Comparison of ENCODE assay signal across 23 cellular contexts in genomic region chr2:46458763-46459505, GRCh38. TPM values are rescaled to one million over a fixed set of nuclear protein-coding genes. Genes with fewer than 3 reads are reported as not detected.
DNase-seq lines count a peak whose midpoint lies in the region; ATAC-seq and TF ChIP-seq lines count a peak whose summit lies in the region.
"Had no signal": no experiment of that assay in that cellular context is flagged by ENCODE, and none has a peak within 500 bp of the region (broad histone marks: within the 10 kb centered on the region; RNA-seq: fewer than 3 reads in every experiment).

No MANE protein-coding gene starts in this region.

- no peak overlapping the region for H3K9ac ChIP-seq in liver (ENCODE audit: low read depth in 1 of 2, low read length in 2 of 2)

- no peak overlapping the region for H3K4me3 Mint-ChIP-seq in stimulated activated effector memory CD8-positive, alpha-beta T cell treated with anti-CD3 and anti-CD28 coated beads, Interleukin-12 subunit alpha, Interleukin-12 subunit beta, amount 100 ng/mL, for 72 hours
- no peak overlapping the region for H3K4me3 Mint-ChIP-seq in GM23338
- no peak overlapping the region for H3K4me3 Mint-ChIP-seq in activated T-helper 17 cell treated with anti-CD3 and anti-CD28 coated beads, Interleukin-2, amount 50 U/mL, for 72 hours
- H3K4me3 Mint-ChIP-seq: CD4-positive, alpha-beta memory T cell had no signal

- 73% methylated on average over 9 of the region's 9 CpGs for WGBS in liver

- no peaks in the 10 kb centered on the region for H3K27me3 Mint-ChIP-seq in GM23338 (ENCODE audit: insufficient read depth, low read depth, poor library complexity)
- H3K27me3 Mint-ChIP-seq in activated T-helper 17 cell treated with anti-CD3 and anti-CD28 coated beads, Interleukin-2, amount 50 U/mL, for 72 hours = no peaks in the 10 kb centered on the region

- peak in 1 of 2 donors; percentile 26 for TF ChIP-seq RAD21 in liver (IDR thresholded peaks at IDR 0.05)

- peak overlapping the region; percentile 10 for H3K27ac Mint-ChIP-seq in stimulated activated effector memory CD8-positive, alpha-beta T cell treated with anti-CD3 and anti-CD28 coated beads, Interleukin-12 subunit alpha, Interleukin-12 subunit beta, amount 100 ng/mL, for 72 hours
- no peak overlapping the region for H3K27ac Mint-ChIP-seq in GM23338
- H3K27ac Mint-ChIP-seq in activated T-helper 17 cell treated with anti-CD3 and anti-CD28 coated beads, Interleukin-2, amount 50 U/mL, for 72 hours = no peak overlapping the region

- H3K9me3 Mint-ChIP-seq in stimulated activated effector memory CD8-positive, alpha-beta T cell treated with anti-CD3 and anti-CD28 coated beads, Interleukin-12 subunit alpha, Interleukin-12 subunit beta, amount 100 ng/mL, for 72 hours = no peaks in the 10 kb centered on the region
- no peaks in the 10 kb centered on the region for H3K9me3 Mint-ChIP-seq in GM23338
- no peaks in the 10 kb centered on the region for H3K9me3 Mint-ChIP-seq in activated T-helper 17 cell treated with anti-CD3 and anti-CD28 coated beads, Interleukin-2, amount 50 U/mL, for 72 hours

- H3K79me2 ChIP-seq in GM23338 (replicated peaks; ENCODE audit: insufficient read depth) = no peaks in the 10 kb centered on the region

- no peaks in the 10 kb centered on the region for H3K36me3 ChIP-seq in KOPT-K1 (ENCODE audit: insufficient read depth, low read length)
- no peaks in the 10 kb centered on the region for H3K36me3 ChIP-seq in liver (ENCODE audit: control insufficient read depth in 4 of 4, insufficient read depth in 3 of 4, low read depth in 1 of 4, low read length in 3 of 4)
- H3K36me3 ChIP-seq in GM23338 (ENCODE audit: insufficient read depth) = no peaks in the 10 kb centered on the region
- H3K36me3 ChIP-seq: BE2C, HAP-1 had no signal

- H3K27ac ChIP-seq in KOPT-K1 (ENCODE audit: low read depth, low read length, poor library complexity, severe bottlenecking) (peak overlapping the region; percentile 8), dorsolateral prefrontal cortex (peak overlapping the region in 52 of 59 donors; percentile 71 to 97 (median 90)), liver (ENCODE audit: low read depth in 1 of 2, low read length in 2 of 2) (peak overlapping the region in 1 of 2 donors; percentile 13), GM23338 (ENCODE audit: low read depth) (no peak overlapping the region)
- H3K27ac ChIP-seq: HL-60 had no signal

- no peak for ATAC-seq in stimulated activated effector memory CD8-positive, alpha-beta T cell treated with anti-CD3 and anti-CD28 coated beads, Interleukin-12 subunit alpha, Interleukin-12 subunit beta, amount 100 ng/mL, for 72 hours
- no peak for ATAC-seq in GM23338
- ATAC-seq in activated T-helper 17 cell treated with anti-CD3 and anti-CD28 coated beads, Interleukin-2, amount 50 U/mL, for 72 hours (replicated peaks) = no peak
- ATAC-seq: Right ventricle myocardium inferior had no signal

- H4K20me1 ChIP-seq in GM23338 (replicated peaks; ENCODE audit: insufficient read depth) = no peaks in the 10 kb centered on the region

- H3K4me2 ChIP-seq in GM23338 = no peak overlapping the region

- TF ChIP-seq CTCF in dorsolateral prefrontal cortex (IDR thresholded peaks at IDR 0.05 in 54 of 56, conservative IDR thresholded peaks at IDR 0.05 in 2 of 56; ENCODE audit: low read depth in 1 of 56, partially characterized antibody in 56 of 56) (no peak), liver (IDR thresholded peaks at IDR 0.05; ENCODE audit: low read depth, low read length, missing input control) (no peak), GM23338 (conservative IDR thresholded peaks at IDR 0.05; ENCODE audit: low read depth in 2 of 2) (no peak)

- no peaks in the 10 kb centered on the region for H3K36me3 Mint-ChIP-seq in stimulated activated effector memory CD8-positive, alpha-beta T cell treated with anti-CD3 and anti-CD28 coated beads, Interleukin-12 subunit alpha, Interleukin-12 subunit beta, amount 100 ng/mL, for 72 hours
- H3K36me3 Mint-ChIP-seq in GM23338 (ENCODE audit: low read depth) = no peaks in the 10 kb centered on the region
- H3K36me3 Mint-ChIP-seq in activated T-helper 17 cell treated with anti-CD3 and anti-CD28 coated beads, Interleukin-2, amount 50 U/mL, for 72 hours (ENCODE audit: low read depth) = no peaks in the 10 kb centered on the region
- H3K36me3 Mint-ChIP-seq: CD4-positive, alpha-beta memory T cell had no signal

- H3K27me3 ChIP-seq in dorsolateral prefrontal cortex (no peaks in the 10 kb centered on the region), liver (ENCODE audit: control insufficient read depth in 4 of 4, insufficient read depth in 4 of 4, low read length in 3 of 4) (no peaks in the 10 kb centered on the region), GM23338 (ENCODE audit: insufficient read depth) (no peaks in the 10 kb centered on the region)
- H3K27me3 ChIP-seq: BE2C had no signal

- DNase-seq in dorsolateral prefrontal cortex (no peak), GM23338 (ENCODE audit: low spot score) (no peak), HuH-7 (ENCODE audit: low spot score) (no peak)
- DNase-seq in stimulated activated effector memory CD8-positive, alpha-beta T cell treated with anti-CD3 and anti-CD28 coated beads, Interleukin-12 subunit alpha, Interleukin-12 subunit beta, amount 100 ng/mL, for 72 hours (ENCODE audit: low spot score in 2 of 2) = no peak
- DNase-seq in stimulated activated naive CD4-positive, alpha-beta T cell treated with Interleukin-2 at 50 U/mL for 16 hours (lab: John Stamatoyannopoulos, UW) = no peak
- DNase-seq: BE2C; CD4-positive, alpha-beta memory T cell; DMS153; GDM1; NCI-H1092 treated with DMSO at 0.1 percent for 48 hours; NCI-H2081; NCI-H510A; NCI-H748 treated with DMSO at 0.1 percent for 48 hours; NK-92 treated with Interleukin-12 subunit alpha and Interleukin-12 subunit beta, amount 100 ng/mL, for 24 hours had no signal

- H2AFZ ChIP-seq in GM23338 = no peak overlapping the region; the same call in 1 of the 2 replicates

- no peaks in the 10 kb centered on the region for H3F3A ChIP-seq in GM23338 (replicated peaks; ENCODE audit: low read depth)

- H3K4me1 ChIP-seq in liver (ENCODE audit: control insufficient read depth in 4 of 4, insufficient read depth in 4 of 4, low read length in 3 of 4) (peaks cover 0 to 10% (median 6%) of the 10 kb centered on the region in 4 donors), GM23338 (ENCODE audit: insufficient read depth) (no peaks in the 10 kb centered on the region)
- H3K4me1 ChIP-seq: HAP-1 had no signal

- peaks cover 24% of the 10 kb centered on the region for H3K4me1 Mint-ChIP-seq in stimulated activated effector memory CD8-positive, alpha-beta T cell treated with anti-CD3 and anti-CD28 coated beads, Interleukin-12 subunit alpha, Interleukin-12 subunit beta, amount 100 ng/mL, for 72 hours
- H3K4me1 Mint-ChIP-seq in GM23338 = peaks cover 2% of the 10 kb centered on the region; the same call in 2 of the 3 replicates
- H3K4me1 Mint-ChIP-seq in activated T-helper 17 cell treated with anti-CD3 and anti-CD28 coated beads, Interleukin-2, amount 50 U/mL, for 72 hours = peaks cover 6% of the 10 kb centered on the region

- intact Hi-C loops in dorsolateral prefrontal cortex (cut with DNase I) = loop anchor here in 1 of 2 donors (5.0 kb wide), 1 partner anchor 82 kb away; no protein-coding TSS in a partner anchor

- H3K4me3 ChIP-seq in dorsolateral prefrontal cortex (no peak overlapping the region), liver (ENCODE audit: low read depth in 1 of 3, low read length in 3 of 3) (no peak overlapping the region), GM23338 (no peak overlapping the region)
- H3K4me3 ChIP-seq: HAP-1 had no signal

- 0 out of 2 replicates have a peak, but pooled peaks cover 6% of the 10 kb centered on the region for H3K9me2 ChIP-seq in GM23338 (ENCODE audit: insufficient read depth)

- no peaks in the 10 kb centered on the region for H3K9me3 ChIP-seq in KOPT-K1 (ENCODE audit: insufficient read depth, low read length, poor library complexity, severe bottlenecking)
- H3K9me3 ChIP-seq in liver (ENCODE audit: control insufficient read depth in 4 of 4, low read length in 3 of 4) = no peaks in the 10 kb centered on the region
- H3K9me3 ChIP-seq: BE2C, HAP-1 had no signal

TF ChIP-seq in liver, 16 proteins besides CTCF, POLR2A, EP300 and RAD21:
- no peak for TF ChIP-seq MAX (IDR thresholded peaks at IDR 0.05)
- TF ChIP-seq EGR1 (IDR thresholded peaks at IDR 0.05; ENCODE audit: low read depth in 2 of 2) = no peak
- peak; percentile 80 for TF ChIP-seq NR2F2 (IDR thresholded peaks at IDR 0.05)
- no peak for TF ChIP-seq ATF3 (IDR thresholded peaks at IDR 0.05)
- no peak for TF ChIP-seq FOXA2 (IDR thresholded peaks at IDR 0.05)

TF ChIP-seq in GM23338, 12 proteins besides CTCF, POLR2A, EP300 and RAD21:
- TF ChIP-seq STAT1 (IDR thresholded peaks at IDR 0.05; ENCODE audit: unreplicated experiment) (no peak), ETS1 (IDR thresholded peaks at IDR 0.05) (no peak), JUNB (IDR thresholded peaks at IDR 0.05; ENCODE audit: unreplicated experiment) (no peak)

RNA-seq across cellular contexts. Expression of gene TMEM247, which starts 20.4 kb away (rescaled TPM):
- total RNA-seq in dorsolateral prefrontal cortex (not detected), liver (not detected)
- polyA plus RNA-seq in liver (not detected), GM23338 (2016; fragmentation: Nextera tagmentation; extraction: Ambion mirVana) (not detected in 2 replicates)
- total RNA-seq in GM23338 (2014; rRNA removed; shearing (Covaris generic)) = not detected in 2 replicates
- total RNA-seq in activated T-helper 17 cell treated with anti-CD3 and anti-CD28 coated beads, Interleukin-2, amount 50 U/mL, for 72 hours = not detected
- total RNA-seq: CD4-positive, alpha-beta memory T cell; Daoy; HT1080; OCI-LY7; Right ventricle myocardium inferior had no signal
- polyA plus RNA-seq: CD4-positive, alpha-beta memory T cell had no signal
